20 cellular contexts compared by ENCODE assay signal in the genomic region with DNA sequence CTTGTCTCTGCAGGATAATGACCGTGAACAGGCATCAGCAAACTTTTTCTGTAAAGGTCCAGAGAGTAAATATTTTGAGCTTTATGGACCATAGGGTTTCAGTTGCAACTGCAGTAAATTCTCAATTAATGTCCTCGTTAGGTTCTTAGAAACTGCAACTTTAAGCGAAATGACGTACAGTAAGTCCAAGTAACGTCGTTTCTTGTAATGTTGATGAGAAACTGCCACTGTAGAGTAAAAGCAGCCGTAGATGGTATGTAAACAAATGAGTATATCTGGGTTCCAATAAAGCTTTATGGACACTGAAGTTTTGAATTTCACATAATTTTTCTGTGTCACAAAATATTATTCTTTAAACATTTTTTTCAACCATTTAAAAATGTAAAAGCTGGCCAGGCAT.
"Had no signal": no experiment of that assay in that cellular context is flagged by ENCODE, and none has a peak within 500 bp of the region (broad histone marks: within the 10 kb centered on the region; RNA-seq: fewer than 3 reads in every experiment).

No MANE protein-coding gene starts in this region.

- H3K36me3 Mint-ChIP-seq: natural killer cell, WTC11 had no signal

- H3K27ac ChIP-seq: breast epithelium, colonic mucosa, esophagus muscularis mucosa, uterus had no signal

- ATAC-seq: activated CD4-positive, alpha-beta T cell treated with anti-CD3 and anti-CD28 coated beads for 36 hours; activated T-cell treated with anti-CD3 and anti-CD28 coated beads, Interleukin-2, amount 50 U/mL, for 72 hours; gastrocnemius medialis; natural killer cell; stimulated activated naive B cell treated with anti-CD40 and anti-IgM and Interleukin-4, amounts not matched to agents 10 μg/mL and 1 μg/mL and 100 μg/mL, for 72 hours; WTC11 had no signal

- H3K27me3 Mint-ChIP-seq: activated CD4-positive, alpha-beta T cell treated with anti-CD3 and anti-CD28 coated beads for 36 hours; activated naive CD8-positive, alpha-beta T cell treated with anti-CD3 and anti-CD28 coated beads, Interleukin-2, amount 10 ng/mL, durations not matched to agents 7 days and 5 days; central memory CD8-positive, alpha-beta T cell; progenitor cell of endocrine pancreas; stimulated activated naive B cell treated with anti-CD40 and anti-IgM and Interleukin-4, amounts not matched to agents 10 μg/mL and 1 μg/mL and 100 μg/mL, for 72 hours had no signal

- H3K9me3 ChIP-seq: breast epithelium, colonic mucosa, esophagus muscularis mucosa, gastrocnemius medialis, uterus had no signal

- H3K27ac Mint-ChIP-seq: activated CD4-positive, alpha-beta T cell treated with anti-CD3 and anti-CD28 coated beads for 36 hours; activated naive CD4-positive, alpha-beta T cell treated with anti-CD3 and anti-CD28 coated beads for 36 hours; activated naive CD8-positive, alpha-beta T cell treated with anti-CD3 and anti-CD28 coated beads, Interleukin-2, amount 10 ng/mL, durations not matched to agents 7 days and 5 days; activated T-cell treated with anti-CD3 and anti-CD28 coated beads, Interleukin-2, amount 50 U/mL, for 72 hours; progenitor cell of endocrine pancreas; stimulated activated naive B cell treated with anti-CD40 and anti-IgM and Interleukin-4, amounts not matched to agents 10 μg/mL and 1 μg/mL and 100 μg/mL, for 72 hours had no signal

- H3K9me3 Mint-ChIP-seq: activated naive CD4-positive, alpha-beta T cell treated with anti-CD3 and anti-CD28 coated beads for 36 hours; activated naive CD8-positive, alpha-beta T cell treated with anti-CD3 and anti-CD28 coated beads, Interleukin-2, amount 10 ng/mL, durations not matched to agents 7 days and 5 days; activated T-cell treated with anti-CD3 and anti-CD28 coated beads, Interleukin-2, amount 50 U/mL, for 72 hours; central memory CD8-positive, alpha-beta T cell; natural killer cell; stimulated activated naive B cell treated with anti-CD40 and anti-IgM and Interleukin-4, amounts not matched to agents 10 μg/mL and 1 μg/mL and 100 μg/mL, for 72 hours; WTC11 had no signal

- DNase-seq: activated CD4-positive, alpha-beta T cell treated with anti-CD3 and anti-CD28 coated beads for 36 hours; activated CD4-positive, alpha-beta T cell treated with anti-CD3 and anti-CD28 coated beads, Interleukin-2, amount 50 U/mL, for 4 hours; activated effector memory CD4-positive, alpha-beta T cell treated with Interleukin-2 at 50 U/mL for 16 hours; activated naive CD4-positive, alpha-beta T cell treated with anti-CD3 and anti-CD28 coated beads for 36 hours; activated naive CD8-positive, alpha-beta T cell treated with anti-CD3 and anti-CD28 coated beads, Interleukin-2, amount 10 ng/mL, durations not matched to agents 7 days and 5 days; activated T-cell treated with anti-CD3 and anti-CD28 coated beads, Interleukin-2, amount 50 U/mL, for 72 hours; amniotic stem cell; colonic mucosa; gastrocnemius medialis; hypothalamus; natural killer cell; stimulated activated naive B cell treated with anti-CD40 and anti-IgM and Interleukin-4, amounts not matched to agents 10 μg/mL and 1 μg/mL and 100 μg/mL, for 72 hours; T-helper 1 cell; trophoblast cell; uterus had no signal

- H3K4me1 ChIP-seq: uterus had no signal

- H3K36me3 ChIP-seq: breast epithelium, colonic mucosa, esophagus muscularis mucosa, gastrocnemius medialis, uterus had no signal

- H3K4me3 ChIP-seq: breast epithelium, colonic mucosa, esophagus muscularis mucosa, gastrocnemius medialis, uterus had no signal

- H3K4me3 Mint-ChIP-seq: activated CD4-positive, alpha-beta T cell treated with anti-CD3 and anti-CD28 coated beads for 36 hours; activated naive CD4-positive, alpha-beta T cell treated with anti-CD3 and anti-CD28 coated beads for 36 hours; activated naive CD8-positive, alpha-beta T cell treated with anti-CD3 and anti-CD28 coated beads, Interleukin-2, amount 10 ng/mL, durations not matched to agents 7 days and 5 days; activated T-cell treated with anti-CD3 and anti-CD28 coated beads, Interleukin-2, amount 50 U/mL, for 72 hours; central memory CD8-positive, alpha-beta T cell; natural killer cell; stimulated activated naive B cell treated with anti-CD40 and anti-IgM and Interleukin-4, amounts not matched to agents 10 μg/mL and 1 μg/mL and 100 μg/mL, for 72 hours; WTC11 had no signal

- H3K27me3 ChIP-seq: breast epithelium, colonic mucosa, esophagus muscularis mucosa, gastrocnemius medialis, uterus had no signal
